Comparison of ENCODE assay signal across 19 cellular contexts in genomic region chr10:5184987-5185386, GRCh38. TPM values are rescaled to one million over a fixed set of nuclear protein-coding genes. Genes with fewer than 3 reads are reported as not detected.
DNase-seq lines count a peak whose midpoint lies in the region; ATAC-seq and TF ChIP-seq lines count a peak whose summit lies in the region.
"Had no signal": no experiment of that assay in that cellular context is flagged by ENCODE, and none has a peak within 500 bp of the region (broad histone marks: within the 10 kb centered on the region; RNA-seq: fewer than 3 reads in every experiment).

Gene AKR1C8, minus strand, starts transcription at chr10:5185150. Its CDS starts 46 bp downstream, at chr10:5185104.

- no peak within 1 kb of the TSS for H3K4me3 Mint-ChIP-seq in nephron
- no peak within 1 kb of the TSS for H3K4me3 Mint-ChIP-seq in activated naive CD4-positive, alpha-beta T cell treated with anti-CD3 and anti-CD28 coated beads, Interleukin-2, amount 10 ng/mL, durations not matched to agents 7 days and 5 days
- H3K4me3 Mint-ChIP-seq: CD8-positive, alpha-beta memory T cell; H9 had no signal

- H3K9ac ChIP-seq in adipocyte (ENCODE audit: low read length) (peak within 1 kb of the TSS; percentile 65), subcutaneous abdominal adipose tissue (ENCODE audit: low read length in 5 of 5) (peak within 1 kb of the TSS in 4 of 5 donors; percentile 23 to 52 (median 28))
- H3K9ac ChIP-seq: BLaER1 had no signal

- H3K27ac Mint-ChIP-seq in nephron = peak within 1 kb of the TSS; percentile 51 to 91 (median 72)
- no peak within 1 kb of the TSS for H3K27ac Mint-ChIP-seq in activated naive CD4-positive, alpha-beta T cell treated with anti-CD3 and anti-CD28 coated beads, Interleukin-2, amount 10 ng/mL, durations not matched to agents 7 days and 5 days
- H3K27ac Mint-ChIP-seq: CD8-positive, alpha-beta memory T cell; H9 had no signal

- no peaks in the 10 kb centered on the region for H3K27me3 ChIP-seq in adipocyte (replicated peaks; ENCODE audit: control insufficient read depth, insufficient read depth, low read length)
- no peaks in the 10 kb centered on the region for H3K27me3 ChIP-seq in subcutaneous abdominal adipose tissue (ENCODE audit: control insufficient read depth in 5 of 5, insufficient read depth in 4 of 5, low read length in 5 of 5)
- H3K27me3 ChIP-seq: BLaER1 had no signal

- H3K36me3 Mint-ChIP-seq in nephron (ENCODE audit: low read depth) = no peaks in the 10 kb centered on the region
- no peaks in the 10 kb centered on the region for H3K36me3 Mint-ChIP-seq in activated naive CD4-positive, alpha-beta T cell treated with anti-CD3 and anti-CD28 coated beads, Interleukin-2, amount 10 ng/mL, durations not matched to agents 7 days and 5 days

- H3K4me1 Mint-ChIP-seq in nephron = no peaks in the 10 kb centered on the region
- H3K4me1 Mint-ChIP-seq in activated naive CD4-positive, alpha-beta T cell treated with anti-CD3 and anti-CD28 coated beads, Interleukin-2, amount 10 ng/mL, durations not matched to agents 7 days and 5 days = no peaks in the 10 kb centered on the region
- H3K4me1 Mint-ChIP-seq: CD8-positive, alpha-beta memory T cell had no signal

- TF ChIP-seq CTCF in nephron (IDR thresholded peaks at IDR 0.05; ENCODE audit: unreplicated experiment in 3 of 3) = no peak

- H3K27me3 Mint-ChIP-seq in nephron (ENCODE audit: low read depth) = no peaks in the 10 kb centered on the region
- H3K27me3 Mint-ChIP-seq in activated naive CD4-positive, alpha-beta T cell treated with anti-CD3 and anti-CD28 coated beads, Interleukin-2, amount 10 ng/mL, durations not matched to agents 7 days and 5 days = no peaks in the 10 kb centered on the region

- H3K27ac ChIP-seq in subcutaneous abdominal adipose tissue (ENCODE audit: low read depth, low read length) = peak within 1 kb of the TSS; percentile 84
- H3K27ac ChIP-seq: BLaER1, SK-N-MC had no signal

- H3K9me3 Mint-ChIP-seq in nephron = peaks cover 17% of the 10 kb centered on the region
- no peaks in the 10 kb centered on the region for H3K9me3 Mint-ChIP-seq in activated naive CD4-positive, alpha-beta T cell treated with anti-CD3 and anti-CD28 coated beads, Interleukin-2, amount 10 ng/mL, durations not matched to agents 7 days and 5 days

- CTCF ChIA-PET in activated naive CD4-positive, alpha-beta T cell treated with anti-CD3 and anti-CD28 coated beads, Interleukin-2, amount 10 ng/mL, durations not matched to agents 7 days and 5 days (lab: Charles Lee) = no interaction called here

- H3K9me3 ChIP-seq in adipocyte (ENCODE audit: control insufficient read depth, low read length) (no peaks in the 10 kb centered on the region), subcutaneous abdominal adipose tissue (ENCODE audit: control insufficient read depth in 5 of 5, low read length in 5 of 5) (no peaks in the 10 kb centered on the region)

- peaks cover 36% of the 10 kb centered on the region for H3K4me1 ChIP-seq in adipocyte (ENCODE audit: control insufficient read depth, insufficient read depth, low read length)
- peaks cover 9 to 42% (median 28%) of the 10 kb centered on the region in 5 donors for H3K4me1 ChIP-seq in subcutaneous abdominal adipose tissue (ENCODE audit: control insufficient read depth in 5 of 5, insufficient read depth in 5 of 5, low read length in 5 of 5)
- H3K4me1 ChIP-seq: BLaER1 had no signal

- ATAC-seq in left lobe of liver = peak; percentile 74

- DNase-seq in adipocyte (ENCODE audit: low read depth) = no peak
- peak; percentile 72 for DNase-seq in left lobe of liver (ENCODE audit: low spot score)
- DNase-seq in activated naive CD4-positive, alpha-beta T cell treated with anti-CD3 and anti-CD28 coated beads, Interleukin-2, amount 10 ng/mL, durations not matched to agents 7 days and 5 days = no peak
- DNase-seq in nucleus accumbens (lab: John Stamatoyannopoulos, UW) = no peak
- no peak for DNase-seq in AML-193 (lab: John Stamatoyannopoulos, UW)
- DNase-seq: CD8-positive, alpha-beta memory T cell; DMS79 treated with DMSO at 0.1 percent for 48 hours; H9; KG1; NCI-H1092; NCI-H2081 treated with DMSO at 0.1 percent for 48 hours; NCI-H2227 treated with DMSO at 0.1 percent for 48 hours; NCI-H524 treated with DMSO at 0.1 percent for 48 hours had no signal

- H3K4me3 ChIP-seq in adipocyte (ENCODE audit: low read length) (no peak within 1 kb of the TSS), subcutaneous abdominal adipose tissue (ENCODE audit: low read depth in 1 of 5, low read length in 5 of 5) (peak within 1 kb of the TSS in 4 of 5 donors; percentile 13 to 59 (median 40))
- H3K4me3 ChIP-seq: BLaER1, SK-N-MC had no signal

- H3K36me3 ChIP-seq in adipocyte (ENCODE audit: control insufficient read depth, insufficient read depth, low read length, severe bottlenecking) (no peaks in the 10 kb centered on the region), subcutaneous abdominal adipose tissue (ENCODE audit: control insufficient read depth in 5 of 5, insufficient read depth in 5 of 5, low read length in 5 of 5) (no peaks in the 10 kb centered on the region)
- H3K36me3 ChIP-seq: BLaER1 had no signal

RNA-seq across cellular contexts. Expression of gene AKR1C8, which starts in this region (rescaled TPM):
- total RNA-seq in left lobe of liver = 24.7 TPM
- total RNA-seq: G401, H9, MCF 10A had no signal
